Comparison of ENCODE assay signal across 16 cellular contexts in the genomic region with DNA sequence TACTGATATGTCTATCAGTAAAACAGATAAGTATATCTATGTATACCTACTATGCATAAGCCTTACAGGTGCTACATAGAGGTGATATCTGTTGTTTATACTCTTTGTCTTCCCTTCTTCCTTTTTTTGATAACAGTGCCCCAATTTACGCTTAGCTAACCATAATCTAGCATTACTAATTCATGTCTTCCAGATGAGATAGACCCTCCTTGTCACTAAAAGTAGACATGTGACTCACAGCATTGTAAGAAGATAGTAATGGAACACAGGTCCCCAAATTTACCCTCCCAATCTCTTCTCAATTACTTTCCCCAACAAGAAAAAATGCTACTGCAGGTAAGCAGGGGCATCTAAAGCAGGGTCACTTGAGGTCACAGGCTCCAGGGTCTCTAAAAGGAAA. TPM values are rescaled to one million over a fixed set of nuclear protein-coding genes. Genes with fewer than 3 reads are reported as not detected.
DNase-seq lines count a peak whose midpoint lies in the region; ATAC-seq and TF ChIP-seq lines count a peak whose summit lies in the region.
"Had no signal": no experiment of that assay in that cellular context is flagged by ENCODE, and none has a peak within 500 bp of the region (broad histone marks: within the 10 kb centered on the region; RNA-seq: fewer than 3 reads in every experiment).

No MANE protein-coding gene starts in this region.

- peaks cover 0 to 9% of the 10 kb centered on the region in 2 donors for H3K4me1 ChIP-seq in thyroid gland
- H3K4me1 ChIP-seq: HAP-1 had no signal

- WGBS in thyroid gland, 2 donors: 90 to 95% methylated on average over 1 of the region's 1 CpG

- H3K4me3 Mint-ChIP-seq in activated naive CD4-positive, alpha-beta T cell treated with anti-CD3 and anti-CD28 coated beads, Interleukin-2, amount 50 U/mL, for 24 hours: no peak overlapping the region
- no peak overlapping the region for H3K4me3 Mint-ChIP-seq in activated naive CD8-positive, alpha-beta T cell treated with anti-CD3 and anti-CD28 coated beads, Interleukin-2, amount 50 U/mL, for 24 hours
- H3K4me3 Mint-ChIP-seq: IgD-negative memory B cell had no signal

- intact Hi-C loops in thyroid gland (cut with DNase I): no loop called here

- no peaks in the 10 kb centered on the region for H3K36me3 Mint-ChIP-seq in activated naive CD4-positive, alpha-beta T cell treated with anti-CD3 and anti-CD28 coated beads, Interleukin-2, amount 50 U/mL, for 24 hours
- no peaks in the 10 kb centered on the region for H3K36me3 Mint-ChIP-seq in activated naive CD8-positive, alpha-beta T cell treated with anti-CD3 and anti-CD28 coated beads, Interleukin-2, amount 50 U/mL, for 24 hours (ENCODE audit: low read depth)
- H3K36me3 Mint-ChIP-seq: IgD-negative memory B cell had no signal

- no peak for DNase-seq in activated naive CD4-positive, alpha-beta T cell treated with anti-CD3 and anti-CD28 coated beads, Interleukin-2, amount 50 U/mL, for 16 hours
- DNase-seq in NCI-H226 (peak; percentile 17), thyroid gland (no peak), SK-N-DZ (ENCODE audit: low spot score) (no peak), HUDEP-2 (lab: John Stamatoyannopoulos, UW; ENCODE audit: unreplicated experiment in 76 of 76) (no peak), putamen (ENCODE audit: low spot score) (no peak)
- no peak for DNase-seq in activated naive CD8-positive, alpha-beta T cell treated with anti-CD3 and anti-CD28 coated beads, Interleukin-2, amount 50 U/mL, for 24 hours
- DNase-seq: DMS 273 treated with DMSO at 0.1 percent for 48 hours, NCI-H1694 treated with DMSO at 0.1 percent for 48 hours, NCI-H2107, NCI-H526, SHP77 treated with DMSO at 0.1 percent for 48 hours had no signal

- peaks cover 10% of the 10 kb centered on the region for H3K9me3 Mint-ChIP-seq in activated naive CD4-positive, alpha-beta T cell treated with anti-CD3 and anti-CD28 coated beads, Interleukin-2, amount 50 U/mL, for 24 hours
- no peaks in the 10 kb centered on the region for H3K9me3 Mint-ChIP-seq in activated naive CD8-positive, alpha-beta T cell treated with anti-CD3 and anti-CD28 coated beads, Interleukin-2, amount 50 U/mL, for 24 hours
- H3K9me3 Mint-ChIP-seq: IgD-negative memory B cell had no signal

- H3K4me1 Mint-ChIP-seq in activated naive CD4-positive, alpha-beta T cell treated with anti-CD3 and anti-CD28 coated beads, Interleukin-2, amount 50 U/mL, for 24 hours: peaks cover 45% of the 10 kb centered on the region
- peaks cover 24% of the 10 kb centered on the region for H3K4me1 Mint-ChIP-seq in activated naive CD8-positive, alpha-beta T cell treated with anti-CD3 and anti-CD28 coated beads, Interleukin-2, amount 50 U/mL, for 24 hours

- peak overlapping the region; percentile 21 to 54 (median 54) for H3K27ac ChIP-seq in thyroid gland
- H3K27ac ChIP-seq: C4-2B had no signal

- TF ChIP-seq CTCF in thyroid gland (IDR thresholded peaks at IDR 0.05): no peak

- H3K27me3 Mint-ChIP-seq in activated naive CD4-positive, alpha-beta T cell treated with anti-CD3 and anti-CD28 coated beads, Interleukin-2, amount 50 U/mL, for 24 hours: no peaks in the 10 kb centered on the region
- H3K27me3 Mint-ChIP-seq in activated naive CD8-positive, alpha-beta T cell treated with anti-CD3 and anti-CD28 coated beads, Interleukin-2, amount 50 U/mL, for 24 hours: no peaks in the 10 kb centered on the region
- H3K27me3 Mint-ChIP-seq: IgD-negative memory B cell had no signal

- peak; percentile 67 for ATAC-seq in activated naive CD8-positive, alpha-beta T cell treated with anti-CD3 and anti-CD28 coated beads, Interleukin-2, amount 50 U/mL, for 24 hours

- no peak overlapping the region for H3K4me3 ChIP-seq in thyroid gland (replicated peaks in 1 of 3)
- H3K4me3 ChIP-seq: HAP-1 had no signal

- no peaks in the 10 kb centered on the region for H3K36me3 ChIP-seq in thyroid gland
- H3K36me3 ChIP-seq: HAP-1 had no signal

- no peaks in the 10 kb centered on the region for H3K27me3 ChIP-seq in thyroid gland

- peak overlapping the region; percentile 56 for H3K27ac Mint-ChIP-seq in activated naive CD4-positive, alpha-beta T cell treated with anti-CD3 and anti-CD28 coated beads, Interleukin-2, amount 50 U/mL, for 24 hours
- H3K27ac Mint-ChIP-seq in activated naive CD8-positive, alpha-beta T cell treated with anti-CD3 and anti-CD28 coated beads, Interleukin-2, amount 50 U/mL, for 24 hours: peak overlapping the region; percentile 10
- H3K27ac Mint-ChIP-seq: IgD-negative memory B cell had no signal

- TF ChIP-seq POLR2A in thyroid gland (IDR thresholded peaks at IDR 0.05): no peak

- H3K9me3 ChIP-seq in thyroid gland: no peaks in the 10 kb centered on the region
- H3K9me3 ChIP-seq: HAP-1 had no signal

RNA-seq across cellular contexts. Expression of a gene that starts 7.9 kb away (rescaled TPM):
- 10 to 100 TPM; 33.5 to 50.0 (median 41.8) TPM for total RNA-seq in thyroid gland
- polyA plus RNA-seq in SK-N-DZ (2014; cell fraction: cytosol; rRNA removed): 6.2 and 7.3 TPM in 2 replicates
- polyA plus RNA-seq in SK-N-DZ (2014; cell fraction: nucleus; rRNA removed): 3.3 and 6.6 TPM in 2 replicates
